Comparison of ENCODE assay signal across 9 cellular contexts in the genomic region with DNA sequence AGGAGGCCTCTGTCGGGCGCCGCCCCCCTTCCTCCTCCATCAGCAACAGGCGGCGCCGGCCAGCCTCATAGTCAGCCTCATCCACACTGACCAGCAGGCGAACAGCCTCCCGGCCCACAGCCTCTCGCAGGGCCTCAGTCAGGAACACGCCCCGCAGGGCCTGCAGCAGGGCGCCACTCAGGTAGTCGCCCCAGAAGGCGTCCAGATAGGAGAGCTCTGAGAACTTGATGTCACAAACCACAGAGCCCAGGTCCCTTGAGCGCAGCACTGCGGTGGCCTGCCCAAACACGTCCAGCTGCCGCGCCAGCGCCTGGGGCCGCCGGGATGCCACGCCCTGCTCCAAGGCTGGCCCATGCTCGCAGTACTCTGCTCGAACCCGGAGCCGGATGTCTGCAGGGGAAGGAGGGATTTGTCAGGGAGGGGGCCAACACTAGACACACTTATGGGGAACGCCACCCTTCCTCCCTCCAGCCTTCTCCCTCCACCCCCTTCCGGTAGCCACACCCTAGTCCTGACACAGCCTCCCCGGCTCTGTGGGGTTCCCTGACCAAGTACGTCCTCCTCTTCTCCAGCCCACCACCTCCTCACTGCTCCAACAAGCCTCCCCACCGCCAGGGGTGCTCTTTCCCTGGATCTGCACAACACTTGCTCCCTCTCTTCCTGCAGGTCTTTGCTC. TPM values are rescaled to one million over a fixed set of nuclear protein-coding genes. Genes with fewer than 3 reads are reported as not detected.
A peak's percentile ranks its signal among the peaks of the same experiment; 100 is the strongest.
DNase-seq lines count a peak whose midpoint lies in the region; ATAC-seq and TF ChIP-seq lines count a peak whose summit lies in the region.
"Had no signal": no experiment of that assay in that cellular context is flagged by ENCODE, and none has a peak within 500 bp of the region (broad histone marks: within the 10 kb centered on the region; RNA-seq: fewer than 3 reads in every experiment).

No MANE protein-coding gene starts in this region.

- peak overlapping the region; percentile 61 for H3K27ac Mint-ChIP-seq in chondrocyte (ENCODE audit: unreplicated experiment)

- H3K36me3 Mint-ChIP-seq in chondrocyte (ENCODE audit: low read depth) = peaks cover 37% of the 10 kb centered on the region

- no peaks in the 10 kb centered on the region for H3K27me3 ChIP-seq in psoas muscle (ENCODE audit: insufficient read depth in 3 of 3, low read length in 2 of 3)
- H3K27me3 ChIP-seq: tibial artery had no signal

- intact Hi-C loops in psoas muscle (cut with DNase I) (no loop called here), head of caudate nucleus (cut with DNase I) (no loop called here)

- DNase-seq in T-helper 1 cell (peak in 4 of 5 donors; percentile 30 to 93 (median 42)), chondrocyte (ENCODE audit: low spot score) (no peak), psoas muscle (peak; percentile 43 to 66), NCI-H1417 treated with DMSO at 0.1 percent for 48 hours (lab: John Stamatoyannopoulos, UW) (no peak), head of caudate nucleus (no peak), D341Med (ENCODE audit: low spot score) (no peak)

- H3K9me3 Mint-ChIP-seq in chondrocyte (ENCODE audit: low read depth) = no peaks in the 10 kb centered on the region

- no peaks in the 10 kb centered on the region for H3K9me3 ChIP-seq in psoas muscle
- H3K9me3 ChIP-seq: tibial artery had no signal

- no peaks in the 10 kb centered on the region for H3K4me1 Mint-ChIP-seq in chondrocyte (ENCODE audit: low read depth)

- TF ChIP-seq CTCF in chondrocyte (IDR thresholded peaks at IDR 0.05) = no peak
- TF ChIP-seq CTCF in psoas muscle (IDR thresholded peaks at IDR 0.05) = no peak

- ATAC-seq in GM18517 (IDR thresholded peaks at IDR 0.05; ENCODE audit: unreplicated experiment) (peak; percentile 46), HG02884 (IDR thresholded peaks at IDR 0.05; ENCODE audit: unreplicated experiment) (peak; percentile 48), psoas muscle (peak in 3 of 4 donors; percentile 24 to 32 (median 24))

- WGBS in psoas muscle, 3 donors = 70 to 85% (median 85%) methylated on average over 18 to 32 of the region's 32 CpGs

- no peaks in the 10 kb centered on the region for H3K27me3 Mint-ChIP-seq in chondrocyte (ENCODE audit: low read depth)

- no peak overlapping the region for H3K4me3 ChIP-seq in psoas muscle
- H3K4me3 ChIP-seq: tibial artery had no signal

- H3K4me1 ChIP-seq in psoas muscle = no peaks in the 10 kb centered on the region

- H3K4me3 Mint-ChIP-seq in chondrocyte (ENCODE audit: unreplicated experiment) = no peak overlapping the region

- no peak overlapping the region for H3K27ac ChIP-seq in psoas muscle
- H3K27ac ChIP-seq: tibial artery had no signal

- H3K36me3 ChIP-seq in psoas muscle (ENCODE audit: insufficient read depth in 1 of 2, low read depth in 1 of 2) = peaks cover 0 to 66% of the 10 kb centered on the region in 2 donors

RNA-seq across cellular contexts. Expression of a gene that starts 17.9 kb away (rescaled TPM):
- total RNA-seq in chondrocyte = 15.5 to 19.9 TPM (median 18.7 TPM) in 3 replicates
- total RNA-seq in psoas muscle = 10 to 100 TPM in 3 of 4 donors, 1 to 10 TPM in 1; 8.8 to 22.5 (median 11.6) TPM
- polyA plus RNA-seq in psoas muscle = 10 to 100 TPM; 11.6 to 26.1 (median 20.5) TPM

RNA-seq across cellular contexts. Expression of a gene that starts 20.5 kb away (rescaled TPM):
- 14.9 to 17.2 TPM (median 16.6 TPM) in 3 replicates for total RNA-seq in chondrocyte
- 1 to 10 TPM; 4.2 to 7.9 (median 6.0) TPM for total RNA-seq in psoas muscle
- 1 to 10 TPM; 3.4 to 7.4 (median 5.0) TPM for polyA plus RNA-seq in psoas muscle

RNA-seq across cellular contexts. Expression of a gene that starts 42.8 kb away (rescaled TPM):
- total RNA-seq in chondrocyte = 38.9 to 43.6 TPM (median 42.0 TPM) in 3 replicates
- 10 to 100 TPM; 48.7 to 64.8 (median 58.1) TPM for total RNA-seq in psoas muscle
- 100 to 1,000 TPM in 1 of 3 donors, 10 to 100 TPM in 2; 70.1 to 117 (median 81.1) TPM for polyA plus RNA-seq in psoas muscle

RNA-seq across cellular contexts. Expression of a gene that starts 55.4 kb away (rescaled TPM):
- total RNA-seq in chondrocyte (64.5 to 74.6 TPM (median 71.7 TPM) in 3 replicates), psoas muscle (10 to 100 TPM; 10.0 to 13.5 (median 11.8) TPM)
- 10 to 100 TPM in 2 of 3 donors, 1 to 10 TPM in 1; 7.1 to 11.7 (median 11.4) TPM for polyA plus RNA-seq in psoas muscle

Comparison
In these comparisons a context has a peak if more than half of its experiments do, and no peak if none do; other contexts are left out.
1. DNase-seq: peak in T-helper 1 cell (4 of 5) and psoas muscle (2 of 2); none in chondrocyte (single experiment), NCI-H1417 treated with DMSO at 0.1 percent for 48 hours (single experiment), head of caudate nucleus (0 of 42) and D341Med (single experiment).
2. Peak in every context shown above with its lines, with median percentiles within 50 percentile points of each other: ATAC-seq.